In genomic region chr17:5055543-5055942, GRCh38 we compare ENCODE assay signal across 25 cellular contexts. TPM values are rescaled to one million over a fixed set of nuclear protein-coding genes. Genes with fewer than 3 reads are reported as not detected.
DNase-seq lines count a peak whose midpoint lies in the region; ATAC-seq, FAIRE-seq and TF ChIP-seq lines count a peak whose summit lies in the region.
"Had no signal": no experiment of that assay in that cellular context is flagged by ENCODE, and none has a peak within 500 bp of the region (broad histone marks: within the 10 kb centered on the region; RNA-seq: fewer than 3 reads in every experiment).

No MANE protein-coding gene starts in this region.

- H2BK20ac ChIP-seq in H9 (ENCODE audit: low read depth, low read length, poor library complexity, severe bottlenecking) = no peak overlapping the region

- H3K4me1 Mint-ChIP-seq in H9 = no peaks in the 10 kb centered on the region
- H3K4me1 Mint-ChIP-seq: activated naive CD8-positive, alpha-beta T cell treated with anti-CD3 and anti-CD28 coated beads for 36 hours; immature natural killer cell; natural killer cell had no signal

- no peak overlapping the region for H2BK120ac ChIP-seq in H9 (ENCODE audit: low read depth, low read length, poor library complexity, severe bottlenecking)

- intact Hi-C loops in K562 (cut with micrococcal nuclease) = no loop called here

- no peak overlapping the region for H2AK5ac ChIP-seq in H9 (ENCODE audit: insufficient read length, low read length)

- no peak overlapping the region for H2BK12ac ChIP-seq in H9 (ENCODE audit: insufficient read length, low read depth, low read length)

- WGBS in H9 (ENCODE audit: extremely low coverage, insufficient read length, low lambda C conversion rate) = no CpG with 5 or more reads among the region's 10 CpGs
- 39% methylated on average over 6 of the region's 10 CpGs for WGBS in K562 (ENCODE audit: insufficient coverage, low coverage, missing lambda C conversion rate)
- 90% methylated on average over 9 of the region's 10 CpGs; no CpG with 5 or more reads in 1 of the 2 donors for WGBS in gastroesophageal sphincter (ENCODE audit: low coverage in 1 of 2), 2 donors

- FAIRE-seq in K562 (lab: Jason Lieb, UNC) = peak; percentile 57
- FAIRE-seq: astrocyte, H54 had no signal

- peaks cover 30% of the 10 kb centered on the region for H3K27me3 Mint-ChIP-seq in H9 (ENCODE audit: low read depth)
- H3K27me3 Mint-ChIP-seq: activated CD4-positive, alpha-beta T cell treated with anti-CD3 and anti-CD28 coated beads, Interleukin-2, amount 10 ng/mL, durations not matched to agents 7 days and 5 days; activated naive CD8-positive, alpha-beta T cell treated with anti-CD3 and anti-CD28 coated beads for 36 hours; CD4-positive, CD25-positive, alpha-beta regulatory T cell had no signal

- no peak overlapping the region for H3T11ph ChIP-seq in H9 (ENCODE audit: low read length)

- no peak overlapping the region for H3K14ac ChIP-seq in H9 (ENCODE audit: insufficient read depth, low read length)

- no peak overlapping the region for H3K4me2 ChIP-seq in H9 (ENCODE audit: insufficient read depth, insufficient read length, low read length)
- H3K4me2 ChIP-seq in K562 (ENCODE audit: insufficient read depth, low read length) = no peak overlapping the region

- no peak overlapping the region for H3K4me3 Mint-ChIP-seq in H9
- H3K4me3 Mint-ChIP-seq: activated CD4-positive, alpha-beta T cell treated with anti-CD3 and anti-CD28 coated beads, Interleukin-2, amount 10 ng/mL, durations not matched to agents 7 days and 5 days; activated naive CD8-positive, alpha-beta T cell treated with anti-CD3 and anti-CD28 coated beads for 36 hours; immature natural killer cell; natural killer cell had no signal

- no peak overlapping the region for H3K56ac ChIP-seq in H9 (ENCODE audit: insufficient read length, low read depth, low read length)

- CTCF ChIA-PET in K562 (lab: Yijun Ruan, JAX; ENCODE audit: low intra/inter-chr PET ratio) = no interaction called here

- H3K9ac ChIP-seq in H9 (ENCODE audit: extremely low read depth, insufficient read length, low read length) (no peak overlapping the region), K562 (ENCODE audit: insufficient read depth in 1 of 2, low read depth in 2 of 2, low read length in 2 of 2) (no peak overlapping the region)

- no peak overlapping the region for H4K91ac ChIP-seq in H9 (ENCODE audit: insufficient read length, low read depth, low read length)

- H3K27me3 ChIP-seq in H9 (ENCODE audit: insufficient read depth, low read length) (no peaks in the 10 kb centered on the region; the same call in 1 of the 2 replicates), K562 (ENCODE audit: control insufficient read depth in 2 of 2, insufficient read depth in 2 of 2, low read length in 2 of 2) (no peaks in the 10 kb centered on the region), gastroesophageal sphincter (peaks cover 11% of the 10 kb centered on the region)
- H3K27me3 ChIP-seq: thyroid gland had no signal

- TF ChIP-seq POLR2A in NB4 (IDR thresholded peaks at IDR 0.05; ENCODE audit: extremely low read depth, insufficient read length) (no peak), K562 (conservative IDR thresholded peaks at IDR 0.05) (no peak), gastroesophageal sphincter (IDR thresholded peaks at IDR 0.05) (no peak)

- H2BK5ac ChIP-seq in H9 (ENCODE audit: insufficient read length, low read length) = no peak overlapping the region

- H3K4me1 ChIP-seq in H9 (ENCODE audit: insufficient read depth, low read length) (no peaks in the 10 kb centered on the region), K562 (replicated peaks in 1 of 2; ENCODE audit: control insufficient read depth in 2 of 2, insufficient read depth in 2 of 2, low read length in 2 of 2) (no peaks in the 10 kb centered on the region), gastroesophageal sphincter (no peaks in the 10 kb centered on the region)
- H3K4me1 ChIP-seq: heart right ventricle, thyroid gland had no signal

- POLR2A ChIA-PET in K562 (lab: Yijun Ruan, JAX) = no interaction called here

- H3K23ac ChIP-seq in H9 (ENCODE audit: insufficient read length, low read depth, low read length) = no peak overlapping the region

- peak; percentile 44; the same call in 2 of the 3 replicates for TF ChIP-seq CTCF in H9 (conservative IDR thresholded peaks at IDR 0.05)
- no peak for TF ChIP-seq CTCF in NB4 (IDR thresholded peaks at IDR 0.05; ENCODE audit: low read depth, low read length)
- peak; percentile 42 to 46 (median 44); a peak in 5 of 6 replicates for TF ChIP-seq CTCF in K562 (IDR thresholded peaks at IDR 0.05 in 2 of 3, conservative IDR thresholded peaks at IDR 0.05 in 1 of 3; ENCODE audit: insufficient read depth in 2 of 3, low read depth in 1 of 3, low read length in 3 of 3)
- no peak for TF ChIP-seq CTCF in gastroesophageal sphincter (IDR thresholded peaks at IDR 0.05)

- no peaks in the 10 kb centered on the region for H3K36me3 ChIP-seq in K562 (ENCODE audit: control insufficient read depth, insufficient read depth, low read length)
- H3K36me3 ChIP-seq in gastroesophageal sphincter = no peaks in the 10 kb centered on the region
- H3K36me3 ChIP-seq: heart right ventricle, spleen, thyroid gland had no signal

- in situ Hi-C loops in K562 (cut with MboI) = no loop called here

- H4K20me1 ChIP-seq in H9 (ENCODE audit: control insufficient read depth, insufficient read depth, insufficient read length) (no peaks in the 10 kb centered on the region), K562 (replicated peaks; ENCODE audit: control insufficient read depth, insufficient read depth, low read length) (no peaks in the 10 kb centered on the region)

- H3K4me3 ChIP-seq in NB4 (ENCODE audit: low read depth, low read length) (no peak overlapping the region), K562 (no peak overlapping the region), gastroesophageal sphincter (no peak overlapping the region)
- H3K4me3 ChIP-seq: heart right ventricle, spleen, thyroid gland had no signal

- H3K79me1 ChIP-seq in H9 (ENCODE audit: insufficient read depth, low read depth, low read length, poor library complexity, severe bottlenecking) = no peaks in the 10 kb centered on the region

- peaks cover 13 to 17% of the 10 kb centered on the region in 2 experiments for H3K9me3 Mint-ChIP-seq in H9
- H3K9me3 Mint-ChIP-seq: activated CD4-positive, alpha-beta T cell treated with anti-CD3 and anti-CD28 coated beads, Interleukin-2, amount 10 ng/mL, durations not matched to agents 7 days and 5 days; activated naive CD8-positive, alpha-beta T cell treated with anti-CD3 and anti-CD28 coated beads for 36 hours; immature natural killer cell; natural killer cell had no signal

- TF ChIP-seq EP300 in K562 (IDR thresholded peaks at IDR 0.05; ENCODE audit: low read length) (no peak), gastroesophageal sphincter (IDR thresholded peaks at IDR 0.05) (no peak)

- H3K27ac ChIP-seq in H9 (ENCODE audit: insufficient read length, low read depth, low read length) = no peak overlapping the region
- H3K27ac ChIP-seq in K562 (ENCODE audit: extremely low read depth, low read depth, low read length) = no peak overlapping the region
- H3K27ac ChIP-seq in gastroesophageal sphincter = no peak overlapping the region
- H3K27ac ChIP-seq: epithelial cell of prostate, heart right ventricle, spleen, thyroid gland had no signal

- H3K36me3 Mint-ChIP-seq in H9 (ENCODE audit: insufficient read depth in 1 of 3, low read depth in 3 of 3) = peaks cover 0 to 5% (median 2%) of the 10 kb centered on the region in 3 experiments; a peak in 3 of 7 replicates
- H3K36me3 Mint-ChIP-seq: activated naive CD8-positive, alpha-beta T cell treated with anti-CD3 and anti-CD28 coated beads for 36 hours; immature natural killer cell; natural killer cell had no signal

- H3K27ac Mint-ChIP-seq in H9 = no peak overlapping the region
- H3K27ac Mint-ChIP-seq: activated CD4-positive, alpha-beta T cell treated with anti-CD3 and anti-CD28 coated beads, Interleukin-2, amount 10 ng/mL, durations not matched to agents 7 days and 5 days; activated naive CD8-positive, alpha-beta T cell treated with anti-CD3 and anti-CD28 coated beads for 36 hours; CD4-positive, CD25-positive, alpha-beta regulatory T cell; immature natural killer cell; natural killer cell had no signal

- no TSS peak for BruUV-seq in K562 (replicated peaks; lab: Mats Ljungman, UMichigan)

- no peak overlapping the region for H4K8ac ChIP-seq in H9 (replicated peaks; ENCODE audit: insufficient read length, low read depth, low read length)

- no peak overlapping the region for H4K5ac ChIP-seq in H9 (ENCODE audit: insufficient read length, low read depth, low read length)

- H3K18ac ChIP-seq in H9 (ENCODE audit: insufficient read length, low read depth, low read length) = no peak overlapping the region

- ATAC-seq in K562 = peak; percentile 89
- no peak for ATAC-seq in gastroesophageal sphincter
- no peak for ATAC-seq in GM21619 (IDR thresholded peaks at IDR 0.05; ENCODE audit: unreplicated experiment)
- no peak for ATAC-seq in GM18868 (IDR thresholded peaks at IDR 0.05; ENCODE audit: unreplicated experiment)
- ATAC-seq: heart right ventricle, left lobe of liver, natural killer cell had no signal

- no peaks in the 10 kb centered on the region for H3K23me2 ChIP-seq in H9 (ENCODE audit: insufficient read length, low read depth, low read length, poor library complexity, severe bottlenecking)

- no peak for TF ChIP-seq RAD21 in K562 (CRISPR knock-in tag; conservative IDR thresholded peaks at IDR 0.05 in 1 of 2, IDR thresholded peaks at IDR 0.05 in 1 of 2)

- no peaks in the 10 kb centered on the region for H3K9me1 ChIP-seq in K562 (ENCODE audit: control insufficient read depth, insufficient read depth, low read length)

- H3K4ac ChIP-seq in H9 (ENCODE audit: low read depth, low read length) = no peak overlapping the region

- DNase-seq in H9 = no peak
- DNase-seq in NB4 (ENCODE audit: low read depth) = peak; percentile 11
- peak; percentile 21 to 56 (median 36) for DNase-seq in K562 (ENCODE audit: extremely low read depth in 1 of 4, low spot score in 3 of 4)
- DNase-seq: activated CD4-positive, alpha-beta T cell treated with anti-CD3 and anti-CD28 coated beads, Interleukin-2, amount 10 ng/mL, durations not matched to agents 7 days and 5 days; activated naive CD8-positive, alpha-beta T cell treated with anti-CD3 and anti-CD28 coated beads for 36 hours; CD4-positive, CD25-positive, alpha-beta regulatory T cell; heart right ventricle; immature natural killer cell; KBM-7; natural killer cell; NCI-H187 treated with DMSO at 0.1 percent for 48 hours; spleen; stimulated activated CD4-positive, alpha-beta T cell treated with anti-CD3 and anti-CD28 coated beads, Interleukin-4, amount 100 ng/mL, for 24 hours; stimulated activated naive CD4-positive, alpha-beta T cell treated with Interleukin-2 at 50 U/mL for 16 hours; thyroid gland had no signal

- H3K9me3 ChIP-seq in H9 (ENCODE audit: control insufficient read depth, low read depth, low read length) (no peaks in the 10 kb centered on the region), K562 (replicated peaks; ENCODE audit: control insufficient read depth, insufficient read depth, low read depth, low read length) (no peaks in the 10 kb centered on the region), gastroesophageal sphincter (no peaks in the 10 kb centered on the region)
- H3K9me3 ChIP-seq: heart right ventricle, spleen, thyroid gland had no signal

- H2AFZ ChIP-seq in H9 (ENCODE audit: low read length) = no peak overlapping the region
- no peak overlapping the region for H2AFZ ChIP-seq in K562 (ENCODE audit: low read depth, low read length)

- H2BK15ac ChIP-seq in H9 (ENCODE audit: low read depth, low read length) = no peak overlapping the region

- H3K79me2 ChIP-seq in H9 (ENCODE audit: insufficient read depth, low read length) (no peaks in the 10 kb centered on the region), K562 (ENCODE audit: control insufficient read depth, insufficient read depth, low read length) (no peaks in the 10 kb centered on the region)

RNA-seq across cellular contexts. Expression of gene SLC52A1, which starts 20.3 kb away (rescaled TPM):
- total RNA-seq in H9 (2021) (0.15 and 0.17 TPM in 2 replicates), K562 (2014; rRNA removed) (not detected in 2 replicates), K562 (2014; rRNA removed; fragmentation: Illumina TruSeq; extraction: Trizol) (not detected in 2 replicates), K562 (2015; rRNA removed; fragmentation: Illumina TruSeq; extraction: Trizol) (not detected in 2 replicates), K562 (2021) (not detected in 2 replicates), gastroesophageal sphincter (not detected)
- 0.16 TPM in 1 of 2 replicates, not detected in the other for total RNA-seq in K562 (2011; cell fraction: chromatin; rRNA removed; ENCODE audit: low replicate concordance)
- 0.17 TPM in 1 of 2 replicates, not detected in the other for total RNA-seq in K562 (2011; cell fraction: nucleolus; rRNA removed)
- not detected in 2 replicates for total RNA-seq in K562 (2011; cell fraction: nucleoplasm; rRNA removed)
- polyA plus RNA-seq in K562 (2011; rRNA removed) (0.04 TPM in 1 of 2 replicates, not detected in the other), K562 (2014; fragmentation: Illumina TruSeq; extraction: Trizol) (not detected in 2 replicates), K562 (2014; fragmentation: Nextera tagmentation; extraction: Ambion mirVana) (not detected), K562 (2014; rRNA removed) (not detected in 2 replicates)
- not detected in 2 replicates for polyA plus RNA-seq in K562 (2011; cell fraction: cytosol; rRNA removed)
- polyA plus RNA-seq in K562 (2011; cell fraction: nucleus; rRNA removed) = not detected in 2 replicates
- polyA plus RNA-seq in K562 (2012) = 0.05 TPM in 1 of 2 replicates, not detected in the other
- not detected in 2 replicates for polyA minus RNA-seq in K562 (2011; rRNA and poly(A)+ RNA removed)
- not detected in 2 replicates for polyA minus RNA-seq in K562 (2011; cell fraction: cytosol; rRNA and poly(A)+ RNA removed)
- not detected in 2 replicates for polyA minus RNA-seq in K562 (2011; cell fraction: nucleus; rRNA and poly(A)+ RNA removed)
- total RNA-seq: activated naive CD8-positive, alpha-beta T cell treated with anti-CD3 and anti-CD28 coated beads for 36 hours; astrocyte; natural killer cell; osteocyte; RPMI7951; SK-MEL-5 had no signal
- polyA plus RNA-seq: heart right ventricle, immature natural killer cell had no signal

RNA-seq across cellular contexts. Expression of gene ZFP3, which starts 22.7 kb away (rescaled TPM):
- total RNA-seq in H9 (2021) (0.11 and 0.18 TPM in 2 replicates), K562 (2014; rRNA removed) (not detected in 2 replicates), K562 (2014; rRNA removed; fragmentation: Illumina TruSeq; extraction: Trizol) (not detected in 2 replicates), K562 (2015; rRNA removed; fragmentation: Illumina TruSeq; extraction: Trizol) (not detected in 2 replicates), K562 (2021) (0.04 TPM in 1 of 2 replicates, not detected in the other), gastroesophageal sphincter (1 to 10 TPM; 5.8 to 8.1 (median 6.6) TPM)
- not detected in 2 replicates for total RNA-seq in K562 (2011; cell fraction: chromatin; rRNA removed; ENCODE audit: low replicate concordance)
- total RNA-seq in K562 (2011; cell fraction: nucleolus; rRNA removed) = not detected in 2 replicates
- total RNA-seq in K562 (2011; cell fraction: nucleoplasm; rRNA removed) = not detected in 2 replicates
- polyA plus RNA-seq in K562 (2011; rRNA removed) (not detected in 2 replicates), K562 (2014; fragmentation: Illumina TruSeq; extraction: Trizol) (not detected in 2 replicates), K562 (2014; fragmentation: Nextera tagmentation; extraction: Ambion mirVana) (not detected), K562 (2014; rRNA removed) (not detected in 2 replicates)
- not detected in 2 replicates for polyA plus RNA-seq in K562 (2011; cell fraction: cytosol; rRNA removed)
- not detected in 2 replicates for polyA plus RNA-seq in K562 (2011; cell fraction: nucleus; rRNA removed)
- 0.03 TPM in 1 of 2 replicates, not detected in the other for polyA plus RNA-seq in K562 (2012)
- polyA minus RNA-seq in K562 (2011; rRNA and poly(A)+ RNA removed) = not detected in 2 replicates
- polyA minus RNA-seq in K562 (2011; cell fraction: cytosol; rRNA and poly(A)+ RNA removed) = not detected in 2 replicates
- not detected in 2 replicates for polyA minus RNA-seq in K562 (2011; cell fraction: nucleus; rRNA and poly(A)+ RNA removed)
- total RNA-seq: astrocyte, SK-MEL-5 had no signal

RNA-seq across cellular contexts. Expression of gene ZNF232, which starts 56.1 kb away (rescaled TPM):
- 44.7 and 46.4 TPM in 2 replicates for total RNA-seq in H9 (2021)
- total RNA-seq in K562 (2011; cell fraction: chromatin; rRNA removed; ENCODE audit: low replicate concordance) = 16.4 and 16.9 TPM in 2 replicates
- 12.9 and 16.8 TPM in 2 replicates for total RNA-seq in K562 (2011; cell fraction: nucleolus; rRNA removed)
- 14.3 and 14.7 TPM in 2 replicates for total RNA-seq in K562 (2011; cell fraction: nucleoplasm; rRNA removed)
- 11.1 and 13.2 TPM in 2 replicates for total RNA-seq in K562 (2014; rRNA removed)
- 14.6 and 16.5 TPM in 2 replicates for total RNA-seq in K562 (2014; rRNA removed; fragmentation: Illumina TruSeq; extraction: Trizol)
- 11.2 and 11.7 TPM in 2 replicates for total RNA-seq in K562 (2015; rRNA removed; fragmentation: Illumina TruSeq; extraction: Trizol)
- total RNA-seq in K562 (2021) = 13.0 and 13.1 TPM in 2 replicates
- 4.4 and 10.6 TPM in 2 replicates for polyA plus RNA-seq in K562 (2011; rRNA removed)
- polyA plus RNA-seq in K562 (2011; cell fraction: cytosol; rRNA removed) = 2.9 and 5.1 TPM in 2 replicates
- 6.7 and 12.5 TPM in 2 replicates for polyA plus RNA-seq in K562 (2011; cell fraction: nucleus; rRNA removed)
- polyA plus RNA-seq in K562 (2012) = 5.1 and 8.2 TPM in 2 replicates
- polyA plus RNA-seq in K562 (2014; fragmentation: Illumina TruSeq; extraction: Trizol) = 13.6 and 14.7 TPM in 2 replicates
- 10 to 100 TPM; 18.8 to 26.0 TPM for polyA plus RNA-seq in K562 (2014; fragmentation: Nextera tagmentation; extraction: Ambion mirVana)
- polyA plus RNA-seq in K562 (2014; rRNA removed) = 12.6 and 14.2 TPM in 2 replicates
- 6.8 and 10.7 TPM in 2 replicates for polyA minus RNA-seq in K562 (2011; rRNA and poly(A)+ RNA removed)
- 2.0 and 5.8 TPM in 2 replicates for polyA minus RNA-seq in K562 (2011; cell fraction: cytosol; rRNA and poly(A)+ RNA removed)
- polyA minus RNA-seq in K562 (2011; cell fraction: nucleus; rRNA and poly(A)+ RNA removed) = 4.4 and 5.0 TPM in 2 replicates
- total RNA-seq in gastroesophageal sphincter = 10 to 100 TPM; 10.5 to 22.9 (median 14.7) TPM

RNA-seq across cellular contexts. Expression of gene KIF1C, which starts 57.8 kb away (rescaled TPM):
- total RNA-seq in H9 (2021) (85.6 and 87.3 TPM in 2 replicates), K562 (2014; rRNA removed) (24.6 and 32.9 TPM in 2 replicates), K562 (2014; rRNA removed; fragmentation: Illumina TruSeq; extraction: Trizol) (22.9 and 25.1 TPM in 2 replicates), K562 (2015; rRNA removed; fragmentation: Illumina TruSeq; extraction: Trizol) (25.1 and 25.8 TPM in 2 replicates), K562 (2021) (67.4 and 68.4 TPM in 2 replicates), gastroesophageal sphincter (100 to 1,000 TPM; 147 to 302 (median 180) TPM)
- 21.6 and 38.9 TPM in 2 replicates for total RNA-seq in K562 (2011; cell fraction: chromatin; rRNA removed; ENCODE audit: low replicate concordance)
- 14.3 and 15.7 TPM in 2 replicates for total RNA-seq in K562 (2011; cell fraction: nucleolus; rRNA removed)
- total RNA-seq in K562 (2011; cell fraction: nucleoplasm; rRNA removed) = 19.9 and 30.2 TPM in 2 replicates
- polyA plus RNA-seq in K562 (2011; rRNA removed) (15.4 and 28.5 TPM in 2 replicates), K562 (2014; fragmentation: Illumina TruSeq; extraction: Trizol) (24.2 and 29.5 TPM in 2 replicates), K562 (2014; fragmentation: Nextera tagmentation; extraction: Ambion mirVana) (under 1 TPM; 0.38 to 0.48 TPM), K562 (2014; rRNA removed) (15.2 and 21.4 TPM in 2 replicates)
- polyA plus RNA-seq in K562 (2011; cell fraction: cytosol; rRNA removed) = 10.0 and 18.3 TPM in 2 replicates
- 20.7 and 22.6 TPM in 2 replicates for polyA plus RNA-seq in K562 (2011; cell fraction: nucleus; rRNA removed)
- polyA plus RNA-seq in K562 (2012) = 19.6 and 27.3 TPM in 2 replicates
- polyA minus RNA-seq in K562 (2011; rRNA and poly(A)+ RNA removed) = 24.6 and 34.2 TPM in 2 replicates
- polyA minus RNA-seq in K562 (2011; cell fraction: cytosol; rRNA and poly(A)+ RNA removed) = 19.0 and 19.8 TPM in 2 replicates
- polyA minus RNA-seq in K562 (2011; cell fraction: nucleus; rRNA and poly(A)+ RNA removed) = 3.4 and 4.6 TPM in 2 replicates

RNA-seq across cellular contexts. Expression of gene INCA1, which starts 58.2 kb away (rescaled TPM):
- total RNA-seq in H9 (2021) = 1.3 and 1.5 TPM in 2 replicates
- total RNA-seq in K562 (2011; cell fraction: chromatin; rRNA removed; ENCODE audit: low replicate concordance) = 0.25 TPM in 1 of 2 replicates, not detected in the other
- not detected in 2 replicates for total RNA-seq in K562 (2011; cell fraction: nucleolus; rRNA removed)
- not detected in 2 replicates for total RNA-seq in K562 (2011; cell fraction: nucleoplasm; rRNA removed)
- total RNA-seq in K562 (2014; rRNA removed) = 0.27 TPM in 1 of 2 replicates, not detected in the other
- not detected in 2 replicates for total RNA-seq in K562 (2014; rRNA removed; fragmentation: Illumina TruSeq; extraction: Trizol)
- not detected in 2 replicates for total RNA-seq in K562 (2015; rRNA removed; fragmentation: Illumina TruSeq; extraction: Trizol)
- total RNA-seq in K562 (2021) = 0.22 TPM in 1 of 2 replicates, not detected in the other
- 0.08 TPM in 1 of 2 replicates, not detected in the other for polyA plus RNA-seq in K562 (2011; rRNA removed)
- polyA plus RNA-seq in K562 (2011; cell fraction: cytosol; rRNA removed) = 0.09 TPM in 1 of 2 replicates, not detected in the other
- polyA plus RNA-seq in K562 (2011; cell fraction: nucleus; rRNA removed) = 0.47 TPM in 1 of 2 replicates, not detected in the other
- 0.69 and 1.1 TPM in 2 replicates for polyA plus RNA-seq in K562 (2012)
- 0.13 TPM in 1 of 2 replicates, not detected in the other for polyA plus RNA-seq in K562 (2014; fragmentation: Illumina TruSeq; extraction: Trizol)
- polyA plus RNA-seq in K562 (2014; fragmentation: Nextera tagmentation; extraction: Ambion mirVana) = under 1 TPM; 0.11 to 0.50 TPM
- not detected in 2 replicates for polyA plus RNA-seq in K562 (2014; rRNA removed)
- polyA minus RNA-seq in K562 (2011; rRNA and poly(A)+ RNA removed) = not detected in 2 replicates
- polyA minus RNA-seq in K562 (2011; cell fraction: cytosol; rRNA and poly(A)+ RNA removed) = not detected in 2 replicates
- polyA minus RNA-seq in K562 (2011; cell fraction: nucleus; rRNA and poly(A)+ RNA removed) = not detected in 2 replicates
- total RNA-seq in gastroesophageal sphincter = 1 to 10 TPM in 2 of 4 donors, under 1 TPM in 1, not detected in 1; 0.93 to 4.4 (median 3.8) TPM
- total RNA-seq: CD4-positive, CD25-positive, alpha-beta regulatory T cell had no signal

Comparison
In these comparisons a context has a peak if more than half of its experiments do, and no peak if none do; other contexts are left out.
1. CTCF ChIP-seq: peak in H9 (single experiment) and K562 (3 of 3); none in NB4 (single experiment) and gastroesophageal sphincter (0 of 4).